Comparison of ENCODE assay signal across 1 cellular context in the genomic region with DNA sequence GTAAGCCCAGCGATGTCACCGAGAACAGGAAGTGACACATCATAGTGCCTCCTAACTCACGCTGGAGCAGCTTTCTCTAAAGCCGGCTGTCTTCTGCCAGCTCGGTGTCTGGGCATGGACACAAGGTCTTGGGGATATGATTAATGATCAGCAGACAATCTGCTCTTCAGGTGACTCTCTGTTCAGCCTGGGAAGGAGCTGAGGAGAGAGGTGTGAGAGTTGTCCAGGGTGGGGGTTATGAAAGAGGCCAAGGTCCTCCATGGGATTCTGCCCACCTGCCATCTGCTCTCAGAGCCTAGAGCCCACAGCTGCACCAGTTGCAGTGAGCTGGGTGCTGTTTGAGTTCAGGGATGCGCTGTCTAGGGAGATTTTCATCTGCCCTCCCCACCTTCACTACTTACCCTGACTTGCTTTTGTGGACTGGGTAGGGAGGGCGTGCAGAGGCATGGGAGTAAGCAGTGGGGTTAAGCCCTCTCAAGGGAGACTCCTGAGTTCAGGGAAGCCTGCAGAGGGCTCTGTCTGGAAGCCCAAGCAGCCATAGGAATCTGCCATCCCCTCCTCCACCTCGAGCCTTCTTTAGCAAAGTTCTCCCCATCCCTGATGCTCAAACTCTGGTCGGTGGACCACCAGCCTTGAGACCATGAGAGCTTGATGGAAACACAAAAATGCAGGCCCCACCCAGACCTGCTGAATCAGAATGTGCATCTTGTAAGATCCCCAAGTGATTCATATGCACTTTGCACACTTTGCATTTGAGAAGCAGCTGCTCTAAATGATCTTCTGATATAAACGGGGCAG.
TF ChIP-seq lines count a peak whose summit lies in the region.

No MANE protein-coding gene starts in this region.

TF ChIP-seq in H1, 55 proteins besides CTCF, POLR2A, EP300 and RAD21 (continued from another document):
- no peak for TF ChIP-seq RBBP5 (IDR thresholded peaks at IDR 0.05; ENCODE audit: borderline replicate concordance, low read depth, low read length)
- TF ChIP-seq TBP (IDR thresholded peaks at IDR 0.05; ENCODE audit: low read depth, low read length), result no peak
- TF ChIP-seq, protein P1, sequence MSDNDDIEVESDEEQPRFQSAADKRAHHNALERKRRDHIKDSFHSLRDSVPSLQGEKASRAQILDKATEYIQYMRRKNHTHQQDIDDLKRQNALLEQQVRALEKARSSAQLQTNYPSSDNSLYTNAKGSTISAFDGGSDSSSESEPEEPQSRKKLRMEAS (IDR thresholded peaks at IDR 0.05), result no peak
- TF ChIP-seq ASH2L (IDR thresholded peaks at IDR 0.05; ENCODE audit: low read length), result no peak
- TF ChIP-seq SAP30 (IDR thresholded peaks at IDR 0.05; ENCODE audit: insufficient read depth, insufficient replicate concordance, low read length), result no peak
- no peak for TF ChIP-seq SUZ12 (IDR thresholded peaks at IDR 0.05; ENCODE audit: low read length)
- TF ChIP-seq BRCA1 (IDR thresholded peaks at IDR 0.05; ENCODE audit: low read depth, low read length), result no peak
- no peak for TF ChIP-seq SIRT6 (IDR thresholded peaks at IDR 0.05; ENCODE audit: low read length)
- TF ChIP-seq TAF7 (optimal IDR thresholded peaks at IDR 0.05; ENCODE audit: borderline replicate concordance, low read depth, low read length), result no peak
- no peak for TF ChIP-seq ZNF274 (IDR thresholded peaks at IDR 0.05; ENCODE audit: borderline replicate concordance, extremely low read depth, low read length)
- TF ChIP-seq, protein P2, sequence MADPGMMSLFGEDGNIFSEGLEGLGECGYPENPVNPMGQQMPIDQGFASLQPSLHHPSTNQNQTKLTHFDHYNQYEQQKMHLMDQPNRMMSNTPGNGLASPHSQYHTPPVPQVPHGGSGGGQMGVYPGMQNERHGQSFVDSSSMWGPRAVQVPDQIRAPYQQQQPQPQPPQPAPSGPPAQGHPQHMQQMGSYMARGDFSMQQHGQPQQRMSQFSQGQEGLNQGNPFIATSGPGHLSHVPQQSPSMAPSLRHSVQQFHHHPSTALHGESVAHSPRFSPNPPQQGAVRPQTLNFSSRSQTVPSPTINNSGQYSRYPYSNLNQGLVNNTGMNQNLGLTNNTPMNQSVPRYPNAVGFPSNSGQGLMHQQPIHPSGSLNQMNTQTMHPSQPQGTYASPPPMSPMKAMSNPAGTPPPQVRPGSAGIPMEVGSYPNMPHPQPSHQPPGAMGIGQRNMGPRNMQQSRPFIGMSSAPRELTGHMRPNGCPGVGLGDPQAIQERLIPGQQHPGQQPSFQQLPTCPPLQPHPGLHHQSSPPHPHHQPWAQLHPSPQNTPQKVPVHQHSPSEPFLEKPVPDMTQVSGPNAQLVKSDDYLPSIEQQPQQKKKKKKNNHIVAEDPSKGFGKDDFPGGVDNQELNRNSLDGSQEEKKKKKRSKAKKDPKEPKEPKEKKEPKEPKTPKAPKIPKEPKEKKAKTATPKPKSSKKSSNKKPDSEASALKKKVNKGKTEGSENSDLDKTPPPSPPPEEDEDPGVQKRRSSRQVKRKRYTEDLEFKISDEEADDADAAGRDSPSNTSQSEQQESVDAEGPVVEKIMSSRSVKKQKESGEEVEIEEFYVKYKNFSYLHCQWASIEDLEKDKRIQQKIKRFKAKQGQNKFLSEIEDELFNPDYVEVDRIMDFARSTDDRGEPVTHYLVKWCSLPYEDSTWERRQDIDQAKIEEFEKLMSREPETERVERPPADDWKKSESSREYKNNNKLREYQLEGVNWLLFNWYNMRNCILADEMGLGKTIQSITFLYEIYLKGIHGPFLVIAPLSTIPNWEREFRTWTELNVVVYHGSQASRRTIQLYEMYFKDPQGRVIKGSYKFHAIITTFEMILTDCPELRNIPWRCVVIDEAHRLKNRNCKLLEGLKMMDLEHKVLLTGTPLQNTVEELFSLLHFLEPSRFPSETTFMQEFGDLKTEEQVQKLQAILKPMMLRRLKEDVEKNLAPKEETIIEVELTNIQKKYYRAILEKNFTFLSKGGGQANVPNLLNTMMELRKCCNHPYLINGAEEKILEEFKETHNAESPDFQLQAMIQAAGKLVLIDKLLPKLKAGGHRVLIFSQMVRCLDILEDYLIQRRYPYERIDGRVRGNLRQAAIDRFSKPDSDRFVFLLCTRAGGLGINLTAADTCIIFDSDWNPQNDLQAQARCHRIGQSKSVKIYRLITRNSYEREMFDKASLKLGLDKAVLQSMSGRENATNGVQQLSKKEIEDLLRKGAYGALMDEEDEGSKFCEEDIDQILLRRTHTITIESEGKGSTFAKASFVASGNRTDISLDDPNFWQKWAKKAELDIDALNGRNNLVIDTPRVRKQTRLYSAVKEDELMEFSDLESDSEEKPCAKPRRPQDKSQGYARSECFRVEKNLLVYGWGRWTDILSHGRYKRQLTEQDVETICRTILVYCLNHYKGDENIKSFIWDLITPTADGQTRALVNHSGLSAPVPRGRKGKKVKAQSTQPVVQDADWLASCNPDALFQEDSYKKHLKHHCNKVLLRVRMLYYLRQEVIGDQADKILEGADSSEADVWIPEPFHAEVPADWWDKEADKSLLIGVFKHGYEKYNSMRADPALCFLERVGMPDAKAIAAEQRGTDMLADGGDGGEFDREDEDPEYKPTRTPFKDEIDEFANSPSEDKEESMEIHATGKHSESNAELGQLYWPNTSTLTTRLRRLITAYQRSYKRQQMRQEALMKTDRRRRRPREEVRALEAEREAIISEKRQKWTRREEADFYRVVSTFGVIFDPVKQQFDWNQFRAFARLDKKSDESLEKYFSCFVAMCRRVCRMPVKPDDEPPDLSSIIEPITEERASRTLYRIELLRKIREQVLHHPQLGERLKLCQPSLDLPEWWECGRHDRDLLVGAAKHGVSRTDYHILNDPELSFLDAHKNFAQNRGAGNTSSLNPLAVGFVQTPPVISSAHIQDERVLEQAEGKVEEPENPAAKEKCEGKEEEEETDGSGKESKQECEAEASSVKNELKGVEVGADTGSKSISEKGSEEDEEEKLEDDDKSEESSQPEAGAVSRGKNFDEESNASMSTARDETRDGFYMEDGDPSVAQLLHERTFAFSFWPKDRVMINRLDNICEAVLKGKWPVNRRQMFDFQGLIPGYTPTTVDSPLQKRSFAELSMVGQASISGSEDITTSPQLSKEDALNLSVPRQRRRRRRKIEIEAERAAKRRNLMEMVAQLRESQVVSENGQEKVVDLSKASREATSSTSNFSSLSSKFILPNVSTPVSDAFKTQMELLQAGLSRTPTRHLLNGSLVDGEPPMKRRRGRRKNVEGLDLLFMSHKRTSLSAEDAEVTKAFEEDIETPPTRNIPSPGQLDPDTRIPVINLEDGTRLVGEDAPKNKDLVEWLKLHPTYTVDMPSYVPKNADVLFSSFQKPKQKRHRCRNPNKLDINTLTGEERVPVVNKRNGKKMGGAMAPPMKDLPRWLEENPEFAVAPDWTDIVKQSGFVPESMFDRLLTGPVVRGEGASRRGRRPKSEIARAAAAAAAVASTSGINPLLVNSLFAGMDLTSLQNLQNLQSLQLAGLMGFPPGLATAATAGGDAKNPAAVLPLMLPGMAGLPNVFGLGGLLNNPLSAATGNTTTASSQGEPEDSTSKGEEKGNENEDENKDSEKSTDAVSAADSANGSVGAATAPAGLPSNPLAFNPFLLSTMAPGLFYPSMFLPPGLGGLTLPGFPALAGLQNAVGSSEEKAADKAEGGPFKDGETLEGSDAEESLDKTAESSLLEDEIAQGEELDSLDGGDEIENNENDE (IDR thresholded peaks at IDR 0.05; ENCODE audit: insufficient replicate concordance, low read length), result no peak
- TF ChIP-seq EZH2 (IDR thresholded peaks at IDR 0.05; ENCODE audit: low read depth, low read length, severe bottlenecking), result no peak
- TF ChIP-seq MAFK (IDR thresholded peaks at IDR 0.05; ENCODE audit: low read depth, low read length), result no peak
